ENCODE assay signal across 8 cellular contexts in genomic region chr9:86947146-86948081, GRCh38. TPM values are rescaled to one million over a fixed set of nuclear protein-coding genes. Genes with fewer than 3 reads are reported as not detected.
DNase-seq lines count a peak whose midpoint lies in the region; ATAC-seq and TF ChIP-seq lines count a peak whose summit lies in the region.

Gene GAS1 (minus strand): TSS chr9:86947506. CDS start chr9:86946779, 727 bp downstream.

- peak within 1 kb of the TSS in 1 of 2 experiments; percentile 80 for H3K14ac ChIP-seq in mesenchymal stem cell (ENCODE audit: low read length in 2 of 2)

- H4K91ac ChIP-seq in mesenchymal stem cell (ENCODE audit: low read length), result peak within 1 kb of the TSS; percentile 86

- peak within 1 kb of the TSS; percentile 41 for H4K8ac ChIP-seq in mesenchymal stem cell (ENCODE audit: low read length)

- H2BK120ac ChIP-seq in mesenchymal stem cell (ENCODE audit: low read depth, low read length), result peak within 1 kb of the TSS; percentile 94

- H3K4me1 ChIP-seq in endodermal cell (ENCODE audit: control insufficient read depth, insufficient read depth, low read length), result peaks cover 6% of the 10 kb centered on the region
- peaks cover 7% of the 10 kb centered on the region for H3K4me1 ChIP-seq in mesenchymal stem cell (ENCODE audit: control insufficient read depth, insufficient read depth, low read depth, low read length)

- no peak within 1 kb of the TSS for H2BK15ac ChIP-seq in mesenchymal stem cell (ENCODE audit: low read depth, poor library complexity, severe bottlenecking)

- H3K36me3 ChIP-seq in endodermal cell (ENCODE audit: control insufficient read depth, insufficient read depth, low read length) (no peaks in the 10 kb centered on the region), mesenchymal stem cell (ENCODE audit: control insufficient read depth in 1 of 2, insufficient read depth in 2 of 2, low read depth in 1 of 2, low read length in 2 of 2) (peaks cover 0 to 15% of the 10 kb centered on the region in 2 experiments)

- H3K23ac ChIP-seq in mesenchymal stem cell (ENCODE audit: low read length in 2 of 2), result peak within 1 kb of the TSS in 1 of 2 experiments; percentile 60

- peak within 1 kb of the TSS; percentile 92 for H2BK5ac ChIP-seq in mesenchymal stem cell (ENCODE audit: low read depth, low read length, poor library complexity, severe bottlenecking)

- no peak for TF ChIP-seq CTCF in endodermal cell (conservative IDR thresholded peaks at IDR 0.05)

- no peaks in the 10 kb centered on the region for H3K9me3 ChIP-seq in endodermal cell (ENCODE audit: control insufficient read depth, low read length)
- no peaks in the 10 kb centered on the region for H3K9me3 ChIP-seq in mesenchymal stem cell (ENCODE audit: control insufficient read depth, low read length)

- peak within 1 kb of the TSS; percentile 67 for H2AFZ ChIP-seq in mesenchymal stem cell (ENCODE audit: low read depth, low read length)

- peak within 1 kb of the TSS in 1 of 2 experiments; percentile 48 for H2BK12ac ChIP-seq in mesenchymal stem cell (ENCODE audit: low read length in 2 of 2)

- peak within 1 kb of the TSS; percentile 80 for H3K27ac Mint-ChIP-seq in endodermal cell

- peaks cover 3% of the 10 kb centered on the region for H3K79me1 ChIP-seq in mesenchymal stem cell (replicated peaks; ENCODE audit: low read length, poor library complexity, severe bottlenecking)

- no peaks in the 10 kb centered on the region for H3K9me3 Mint-ChIP-seq in endodermal cell

- ATAC-seq in HG03108 (IDR thresholded peaks at IDR 0.05; ENCODE audit: unreplicated experiment), result peak; percentile 57

- peak within 1 kb of the TSS; percentile 99 for H3K4me2 ChIP-seq in mesenchymal stem cell (ENCODE audit: low read length, poor library complexity, severe bottlenecking)

- H3K9ac ChIP-seq in endodermal cell (ENCODE audit: extremely low read depth, low read length, poor library complexity, severe bottlenecking) (peak within 1 kb of the TSS; percentile 61), mesenchymal stem cell (ENCODE audit: low read length) (peak within 1 kb of the TSS; percentile 100)

- peak within 1 kb of the TSS; percentile 91 to 96 for H3K18ac ChIP-seq in mesenchymal stem cell (ENCODE audit: low read depth in 1 of 2, low read length in 2 of 2)

- H3K4me3 ChIP-seq in endodermal cell (ENCODE audit: low read length), result peak within 1 kb of the TSS; percentile 84
- peak within 1 kb of the TSS; percentile 93 to 94 for H3K4me3 ChIP-seq in mesenchymal stem cell (ENCODE audit: insufficient read depth in 1 of 2, low read depth in 1 of 2, low read length in 2 of 2)

- H3K36me3 Mint-ChIP-seq in endodermal cell (ENCODE audit: low read depth), result no peaks in the 10 kb centered on the region

- H3K4me3 Mint-ChIP-seq in endodermal cell, result peak within 1 kb of the TSS; percentile 63

- peak within 1 kb of the TSS; percentile 26 to 64 for H3K4ac ChIP-seq in mesenchymal stem cell (ENCODE audit: low read depth in 1 of 2, low read length in 2 of 2)

- H3K27ac ChIP-seq in endodermal cell (ENCODE audit: low read depth, low read length) (peak within 1 kb of the TSS; percentile 99), mesenchymal stem cell (ENCODE audit: low read length, poor library complexity, severe bottlenecking) (peak within 1 kb of the TSS; percentile 97)

- WGBS in endodermal cell (ENCODE audit: insufficient coverage in 1 of 2, insufficient read length in 1 of 2), 2 experiments, result 0% methylated on average over 23 to 87 of the region's 89 CpGs
- WGBS in mesenchymal stem cell, result under 1% methylated on average over 81 of the region's 89 CpGs

- no peak within 1 kb of the TSS for H2AK5ac ChIP-seq in mesenchymal stem cell (ENCODE audit: low read length, severe bottlenecking)

- H3K27me3 ChIP-seq in endodermal cell (ENCODE audit: control insufficient read depth, insufficient read depth, low read length, poor library complexity, severe bottlenecking), result peaks cover 28% of the 10 kb centered on the region
- no peaks in the 10 kb centered on the region for H3K27me3 ChIP-seq in mesenchymal stem cell (ENCODE audit: control insufficient read depth in 1 of 2, insufficient read depth in 1 of 2, low read length in 2 of 2)

- peaks cover 57% of the 10 kb centered on the region for H3K27me3 Mint-ChIP-seq in endodermal cell (ENCODE audit: insufficient read depth)

- DNase-seq in NCI-H524 (lab: John Stamatoyannopoulos, UW) (peak; percentile 55 to 59), NCI-H524 treated with DMSO at 0.1 percent for 48 hours (lab: John Stamatoyannopoulos, UW) (no peak), NCI-H82 treated with DMSO at 0.1 percent for 48 hours (lab: John Stamatoyannopoulos, UW; ENCODE audit: unreplicated experiment) (peak; percentile 36), endodermal cell (peak; percentile 95), mesenchymal stem cell (peak; percentile 96)
- peak; percentile 58 for DNase-seq in activated CD8-positive, alpha-beta memory T cell treated with anti-CD3 and anti-CD28 coated beads, Interleukin-2, amount 50 U/mL, for 4 hours
- peak; percentile 42 for DNase-seq in stimulated activated CD8-positive, alpha-beta memory T cell treated with anti-CD3 and anti-CD28 coated beads, Interleukin-12 subunit alpha, Interleukin-12 subunit beta, amount 100 ng/mL, for 24 hours (ENCODE audit: extremely low read depth)

- H3K4me1 Mint-ChIP-seq in endodermal cell, result peaks cover 34% of the 10 kb centered on the region

RNA-seq across cellular contexts. Expression of gene GAS1, which starts in this region (rescaled TPM):
- total RNA-seq in endodermal cell, result 1 to 10 TPM; 4.8 to 6.7 TPM
- polyA plus RNA-seq in endodermal cell (2013, experiment 1 of 2), result 58.6 TPM
- 45.7 TPM for polyA plus RNA-seq in endodermal cell (2013, experiment 2 of 2)
- 22.5 TPM for polyA plus RNA-seq in mesenchymal stem cell (2013, experiment 1 of 2)
- polyA plus RNA-seq in mesenchymal stem cell (2013, experiment 2 of 2), result 23.1 TPM
